In genomic region chr20:31667315-31668285, GRCh38 we compare ENCODE assay signal across 1 cellular context.
TF ChIP-seq lines count a peak whose summit lies in the region.

No MANE protein-coding gene starts in this region.

TF ChIP-seq in K562, 482 proteins besides CTCF, POLR2A, EP300 and RAD21 (continued from another document):
- TF ChIP-seq KLF16 (IDR thresholded peaks at IDR 0.05) (no peak), ELK1 (CRISPR knock-in tag; IDR thresholded peaks at IDR 0.05) (no peak), TAF7 (tag; IDR thresholded peaks at IDR 0.05) (0 out of 2 replicates have a peak, but pooled peaks have one; percentile 8), TAF9B (IDR thresholded peaks at IDR 0.05; ENCODE audit: partially characterized antibody) (no peak), SPI1 (IDR thresholded peaks at IDR 0.05; ENCODE audit: borderline replicate concordance, low read depth, low read length) (peak; percentile 54; the same call in 1 of the 2 replicates), CBX8 (IDR thresholded peaks at IDR 0.05; ENCODE audit: borderline replicate concordance, extremely low read depth, low read depth, low read length, poor library complexity, severe bottlenecking) (no peak), GTF2A2 (tag; IDR thresholded peaks at IDR 0.05) (no peak), JUNB (CRISPR knock-in tag; conservative IDR thresholded peaks at IDR 0.05) (no peak), XRCC3 (IDR thresholded peaks at IDR 0.05) (no peak), HNRNPUL1 (IDR thresholded peaks at IDR 0.05; ENCODE audit: low read length) (no peak), SMARCE1 (IDR thresholded peaks at IDR 0.05) (peak; percentile 56; the same call in 1 of the 2 replicates), SNIP1 (IDR thresholded peaks at IDR 0.05; ENCODE audit: low read depth) (no peak), MLLT1 (IDR thresholded peaks at IDR 0.05) (peak in 1 of 2 experiments; percentile 50; a peak in 1 of 4 replicates), ZNF695 (CRISPR knock-in tag; IDR thresholded peaks at IDR 0.05) (no peak)
TF ChIP-seq in K562: peak in this region for 13.
